Comparison of ENCODE assay signal across 7 cellular contexts in genomic region chr12:31077095-31077494, GRCh38. TPM values are rescaled to one million over a fixed set of nuclear protein-coding genes. Genes with fewer than 3 reads are reported as not detected.
DNase-seq lines count a peak whose midpoint lies in the region; ATAC-seq and TF ChIP-seq lines count a peak whose summit lies in the region.
"Not testable (repeated sequence)": the region's sequence is repeated elsewhere in the genome, so short reads cannot be mapped to it uniquely, and the experiment has no call there.

No MANE protein-coding gene starts in this region.

- not testable (repeated sequence) for H3K27me3 ChIP-seq in PC-3 (ENCODE audit: low read length)

- not testable (repeated sequence) for H3K4me3 ChIP-seq in PC-3 (ENCODE audit: low read length)

- intact Hi-C loops in PC-3 (cut with micrococcal nuclease); MCF 10A (cut with micrococcal nuclease): not testable (repeated sequence)
- intact Hi-C loops in activated T-helper 1 cell treated with anti-CD3 and anti-CD28 coated beads, Interleukin-12 subunit alpha, Interleukin-12 subunit beta, Interleukin-2, Interleukin-4 antibody, amounts not matched to agents 30 ng/mL and 10 ng/mL and 1 ng/mL, durations not matched to agents 14 hours and 24 hours and 36 hours (cut with micrococcal nuclease): loop anchor here (10.0 kb wide), 3 partner anchors 382 to 1692 kb away; partner anchors contain the start of genes ERGIC2, ETFBKMT and IPO8

- H2AFZ ChIP-seq in PC-3 (ENCODE audit: low read length): not testable (repeated sequence)

- H3K36me3 ChIP-seq in PC-3 (ENCODE audit: low read depth, low read length): not testable (repeated sequence)

- CTCF ChIA-PET in PC-3 (lab: Charles Lee): not testable (repeated sequence)
- CTCF ChIA-PET in MCF 10A (lab: Yijun Ruan, JAX): interaction anchor here (0.7 kb wide), 1 partner anchor 1873 kb away, joined by 3 read pairs; no protein-coding TSS in a partner anchor

- H3K4me1 ChIP-seq in PC-3 (ENCODE audit: insufficient read depth, low read length): peaks cover 34% of the 10 kb centered on the region

- H3K4me3 Mint-ChIP-seq in activated T-helper 1 cell treated with anti-CD3 and anti-CD28 coated beads, Interleukin-12 subunit alpha, Interleukin-12 subunit beta, Interleukin-2, Interleukin-4 antibody, amounts not matched to agents 30 ng/mL and 10 ng/mL and 1 ng/mL, durations not matched to agents 14 hours and 24 hours and 36 hours: peak overlapping the region; percentile 41
- not testable (repeated sequence) for H3K4me3 Mint-ChIP-seq in MCF 10A (ENCODE audit: unreplicated experiment); stimulated activated naive CD8-positive, alpha-beta T cell treated with anti-CD3 and anti-CD28 coated beads, Interleukin-15, Interleukin-2, amounts not matched to agents 100 ng/mL and 50 ng/mL, for 24 hours
- peak overlapping the region; percentile 41 for H3K4me3 Mint-ChIP-seq in neural crest cell

- BruUV-seq in PC-3 (replicated peaks; lab: Mats Ljungman, UMichigan); MCF 10A (replicated peaks; lab: Mats Ljungman, UMichigan): not testable (repeated sequence)

- not testable (repeated sequence) for H3K27ac Mint-ChIP-seq in activated T-helper 1 cell treated with anti-CD3 and anti-CD28 coated beads, Interleukin-12 subunit alpha, Interleukin-12 subunit beta, Interleukin-2, Interleukin-4 antibody, amounts not matched to agents 30 ng/mL and 10 ng/mL and 1 ng/mL, durations not matched to agents 14 hours and 24 hours and 36 hours
- H3K27ac Mint-ChIP-seq in MCF 10A (ENCODE audit: low read depth, unreplicated experiment): peak overlapping the region; percentile 89
- H3K27ac Mint-ChIP-seq in neural crest cell (ENCODE audit: unreplicated experiment): peak overlapping the region; percentile 71
- peak overlapping the region; percentile 26 for H3K27ac Mint-ChIP-seq in stimulated activated naive CD8-positive, alpha-beta T cell treated with anti-CD3 and anti-CD28 coated beads, Interleukin-15, Interleukin-2, amounts not matched to agents 100 ng/mL and 50 ng/mL, for 24 hours

- not testable (repeated sequence) for H3K4me2 ChIP-seq in PC-3 (ENCODE audit: low read length)

- H3F3A ChIP-seq in PC-3 (ENCODE audit: low read length, unreplicated experiment): not testable (repeated sequence)

- not testable (repeated sequence) for H4K20me1 ChIP-seq in PC-3 (ENCODE audit: low read length)

- POLR2A ChIA-PET in PC-3 (lab: Charles Lee; ENCODE audit: unreplicated experiment); MCF 10A (lab: Yijun Ruan, JAX): not testable (repeated sequence)

- H3K27ac ChIP-seq in PC-3 (ENCODE audit: low read length) (peak overlapping the region; percentile 26; the same call in 1 of the 2 replicates), epithelial cell of prostate (peak overlapping the region; percentile 92)

- H3K4me1 Mint-ChIP-seq in activated T-helper 1 cell treated with anti-CD3 and anti-CD28 coated beads, Interleukin-12 subunit alpha, Interleukin-12 subunit beta, Interleukin-2, Interleukin-4 antibody, amounts not matched to agents 30 ng/mL and 10 ng/mL and 1 ng/mL, durations not matched to agents 14 hours and 24 hours and 36 hours (ENCODE audit: low read depth): peaks cover 39% of the 10 kb centered on the region
- H3K4me1 Mint-ChIP-seq in MCF 10A (ENCODE audit: insufficient read depth, unreplicated experiment) (peaks cover 30% of the 10 kb centered on the region), neural crest cell (peaks cover 40% of the 10 kb centered on the region)
- H3K4me1 Mint-ChIP-seq in stimulated activated naive CD8-positive, alpha-beta T cell treated with anti-CD3 and anti-CD28 coated beads, Interleukin-15, Interleukin-2, amounts not matched to agents 100 ng/mL and 50 ng/mL, for 24 hours (ENCODE audit: low read depth): peaks cover 41% of the 10 kb centered on the region

- not testable (repeated sequence) for H3K9me2 ChIP-seq in PC-3 (replicated peaks; ENCODE audit: low read length)

- not testable (repeated sequence) for H3K27me3 Mint-ChIP-seq in activated T-helper 1 cell treated with anti-CD3 and anti-CD28 coated beads, Interleukin-12 subunit alpha, Interleukin-12 subunit beta, Interleukin-2, Interleukin-4 antibody, amounts not matched to agents 30 ng/mL and 10 ng/mL and 1 ng/mL, durations not matched to agents 14 hours and 24 hours and 36 hours (ENCODE audit: insufficient read depth); MCF 10A (ENCODE audit: insufficient read depth, unreplicated experiment); neural crest cell (ENCODE audit: low read depth); stimulated activated naive CD8-positive, alpha-beta T cell treated with anti-CD3 and anti-CD28 coated beads, Interleukin-15, Interleukin-2, amounts not matched to agents 100 ng/mL and 50 ng/mL, for 24 hours

- ATAC-seq in PC-3: not testable (repeated sequence)

- H3K36me3 Mint-ChIP-seq in activated T-helper 1 cell treated with anti-CD3 and anti-CD28 coated beads, Interleukin-12 subunit alpha, Interleukin-12 subunit beta, Interleukin-2, Interleukin-4 antibody, amounts not matched to agents 30 ng/mL and 10 ng/mL and 1 ng/mL, durations not matched to agents 14 hours and 24 hours and 36 hours (ENCODE audit: low read depth): peaks cover 29% of the 10 kb centered on the region
- H3K36me3 Mint-ChIP-seq in MCF 10A (ENCODE audit: insufficient read depth, unreplicated experiment): peaks cover 32% of the 10 kb centered on the region
- not testable (repeated sequence) for H3K36me3 Mint-ChIP-seq in neural crest cell (ENCODE audit: low read depth)
- H3K36me3 Mint-ChIP-seq in stimulated activated naive CD8-positive, alpha-beta T cell treated with anti-CD3 and anti-CD28 coated beads, Interleukin-15, Interleukin-2, amounts not matched to agents 100 ng/mL and 50 ng/mL, for 24 hours (ENCODE audit: low read depth): peaks cover 44% of the 10 kb centered on the region

- peak; percentile 51 for DNase-seq in EH (ENCODE audit: low read depth)
- DNase-seq in PC-3; activated T-helper 1 cell treated with anti-CD3 and anti-CD28 coated beads, Interleukin-12 subunit alpha, Interleukin-12 subunit beta, Interleukin-2, Interleukin-4 antibody, amounts not matched to agents 30 ng/mL and 10 ng/mL and 1 ng/mL, durations not matched to agents 14 hours and 24 hours and 36 hours (ENCODE audit: low spot score); MCF 10A (ENCODE audit: unreplicated experiment); epithelial cell of prostate (ENCODE audit: low read depth, low spot score); neural crest cell (ENCODE audit: low read depth, low spot score): not testable (repeated sequence)

- not testable (repeated sequence) for H3K9me3 ChIP-seq in PC-3 (ENCODE audit: low read length)

- TF ChIP-seq CTCF in PC-3 (conservative IDR thresholded peaks at IDR 0.05; ENCODE audit: low read depth, low read length); MCF 10A (IDR thresholded peaks at IDR 0.05; ENCODE audit: unreplicated experiment); neural crest cell (conservative IDR thresholded peaks at IDR 0.05): not testable (repeated sequence)

- H3K79me2 ChIP-seq in PC-3 (ENCODE audit: low read length): peaks cover 52% of the 10 kb centered on the region

- H3K9ac ChIP-seq in PC-3 (ENCODE audit: low read length): not testable (repeated sequence)

- H3K9me3 Mint-ChIP-seq in activated T-helper 1 cell treated with anti-CD3 and anti-CD28 coated beads, Interleukin-12 subunit alpha, Interleukin-12 subunit beta, Interleukin-2, Interleukin-4 antibody, amounts not matched to agents 30 ng/mL and 10 ng/mL and 1 ng/mL, durations not matched to agents 14 hours and 24 hours and 36 hours; MCF 10A (ENCODE audit: unreplicated experiment); neural crest cell; stimulated activated naive CD8-positive, alpha-beta T cell treated with anti-CD3 and anti-CD28 coated beads, Interleukin-15, Interleukin-2, amounts not matched to agents 100 ng/mL and 50 ng/mL, for 24 hours: not testable (repeated sequence)

RNA-seq across cellular contexts. Expression of gene DDX11, which starts 3.4 kb away (rescaled TPM):
- total RNA-seq in PC-3 (2014; rRNA removed): 53.8 and 72.2 TPM in 2 replicates
- total RNA-seq in activated T-helper 1 cell treated with anti-CD3 and anti-CD28 coated beads, Interleukin-12 subunit alpha, Interleukin-12 subunit beta, Interleukin-2, Interleukin-4 antibody, amounts not matched to agents 30 ng/mL and 10 ng/mL and 1 ng/mL, durations not matched to agents 14 hours and 24 hours and 36 hours: 171 and 186 TPM in 2 replicates
- 47.8 and 48.7 TPM in 2 replicates for total RNA-seq in MCF 10A (2022)
- total RNA-seq in neural crest cell: 199 and 202 TPM in 2 replicates
